ENCODE assay signal across 1 cellular context in the genomic region with DNA sequence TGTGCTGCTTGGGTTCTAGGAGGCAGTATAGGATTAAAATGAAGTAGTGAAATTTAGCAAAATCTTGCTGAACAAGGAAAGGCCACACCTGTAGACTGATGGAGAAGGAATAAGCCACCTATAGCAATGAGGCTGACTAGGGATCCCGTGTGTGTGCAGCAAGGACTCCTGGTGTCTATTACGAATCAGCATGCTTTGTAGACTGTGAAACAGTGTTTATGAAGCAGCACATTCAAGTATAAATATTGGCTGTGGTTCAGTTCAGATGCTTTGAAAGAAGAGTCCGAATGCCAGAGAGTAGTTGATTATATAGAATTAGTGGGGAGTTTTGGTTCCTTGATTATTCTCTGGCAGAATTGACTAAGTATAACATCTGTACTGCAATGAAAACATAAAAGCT.
TF ChIP-seq lines count a peak whose summit lies in the region.

No MANE protein-coding gene starts in this region.

TF ChIP-seq in endothelial cell of umbilical vein, 7 proteins besides CTCF, POLR2A, EP300 and RAD21:
- TF ChIP-seq EZH2 (IDR thresholded peaks at IDR 0.05; ENCODE audit: borderline replicate concordance, low read depth, low read length, severe bottlenecking) (no peak), JUN (IDR thresholded peaks at IDR 0.05; ENCODE audit: borderline replicate concordance, insufficient read depth, insufficient read length, low read depth) (no peak), FOS (IDR thresholded peaks at IDR 0.05; ENCODE audit: borderline replicate concordance, insufficient read depth, low read length) (no peak)
- TF ChIP-seq, protein P1, sequence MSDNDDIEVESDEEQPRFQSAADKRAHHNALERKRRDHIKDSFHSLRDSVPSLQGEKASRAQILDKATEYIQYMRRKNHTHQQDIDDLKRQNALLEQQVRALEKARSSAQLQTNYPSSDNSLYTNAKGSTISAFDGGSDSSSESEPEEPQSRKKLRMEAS (IDR thresholded peaks at IDR 0.05; ENCODE audit: insufficient read depth, insufficient read length) = no peak
